8 cellular contexts compared by ENCODE assay signal in the genomic region with DNA sequence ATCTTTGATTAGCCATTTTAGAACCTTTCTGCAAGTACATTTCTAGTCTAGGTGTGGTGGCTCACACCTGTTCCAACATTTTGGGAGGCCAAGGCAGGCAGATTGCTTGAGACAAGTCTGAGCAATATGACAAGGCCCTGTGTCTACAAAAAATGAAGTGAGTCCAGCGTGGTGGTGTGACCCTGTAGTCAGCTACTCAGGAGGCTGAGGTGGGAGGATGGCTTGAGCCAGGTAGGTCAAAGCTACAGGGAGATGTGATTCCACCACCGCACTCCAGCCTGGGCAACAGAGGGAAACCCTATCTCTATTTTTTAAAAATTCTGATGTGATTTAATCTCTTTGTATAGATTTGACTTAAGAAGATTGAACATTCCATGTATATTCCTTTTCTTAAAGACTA.
"Had no signal": no experiment of that assay in that cellular context is flagged by ENCODE, and none has a peak within 500 bp of the region (broad histone marks: within the 10 kb centered on the region; RNA-seq: fewer than 3 reads in every experiment).

No MANE protein-coding gene starts in this region.

- H3K4me3 Mint-ChIP-seq: HFFc6, IgD-negative memory B cell had no signal

- H3K4me1 ChIP-seq: HAP-1 had no signal

- H3K27ac Mint-ChIP-seq: HFFc6, IgD-negative memory B cell had no signal

- H3K36me3 ChIP-seq: HAP-1 had no signal

- H3K36me3 Mint-ChIP-seq: IgD-negative memory B cell had no signal

- DNase-seq: GOT3, HFFc6, KBM-7 had no signal

- H3K4me3 ChIP-seq: HAP-1 had no signal

- H3K27ac ChIP-seq: HL-60 had no signal

- ATAC-seq: HCT116, HepG2 had no signal
